14 cellular contexts compared by ENCODE assay signal in genomic region chr14:101006008-101006407, GRCh38.
DNase-seq lines count a peak whose midpoint lies in the region; ATAC-seq and TF ChIP-seq lines count a peak whose summit lies in the region.
"Had no signal": no experiment of that assay in that cellular context is flagged by ENCODE, and none has a peak within 500 bp of the region (broad histone marks: within the 10 kb centered on the region; RNA-seq: fewer than 3 reads in every experiment).

No MANE protein-coding gene starts in this region.

- H3K27me3 ChIP-seq in layer of hippocampus (ENCODE audit: control insufficient read depth, insufficient read depth, low read length) (no peaks in the 10 kb centered on the region), suprapubic skin (peaks cover 11% of the 10 kb centered on the region)
- no peaks in the 10 kb centered on the region for H3K27me3 ChIP-seq in CD4-positive, alpha-beta memory T cell (ENCODE audit: insufficient read depth, low read length)
- H3K27me3 ChIP-seq: colonic mucosa had no signal

- H3K9me3 ChIP-seq in suprapubic skin, result no peaks in the 10 kb centered on the region
- H3K9me3 ChIP-seq in CD4-positive, alpha-beta memory T cell (ENCODE audit: control insufficient read depth in 1 of 2, low read length in 2 of 2), result no peaks in the 10 kb centered on the region
- H3K9me3 ChIP-seq: colonic mucosa, psoas muscle had no signal

- H3K27me3 Mint-ChIP-seq in CD4-positive, alpha-beta memory T cell, result peaks cover 17 to 26% of the 10 kb centered on the region in 2 donors

- H3K27ac ChIP-seq in layer of hippocampus (ENCODE audit: low read depth, low read length) (peak overlapping the region; percentile 46), suprapubic skin (no peak overlapping the region)
- no peak overlapping the region for H3K27ac ChIP-seq in CD4-positive, alpha-beta memory T cell (ENCODE audit: low read depth, low read length)
- H3K27ac ChIP-seq: colonic mucosa, psoas muscle had no signal

- H3K4me3 Mint-ChIP-seq in CD4-positive, alpha-beta memory T cell, result no peak overlapping the region

- POLR2A ChIA-PET in CD4-positive, alpha-beta memory T cell (lab: Charles Lee; ENCODE audit: partially characterized antibody), result no interaction called here

- TF ChIP-seq POLR2A in NB4 (IDR thresholded peaks at IDR 0.05; ENCODE audit: extremely low read depth, insufficient read length) (no peak), suprapubic skin (IDR thresholded peaks at IDR 0.05) (no peak)

- DNase-seq in activated effector memory CD4-positive, alpha-beta T cell treated with anti-CD3 and anti-CD28 coated beads, Interleukin-2, amount 50 U/mL, for 16 hours, result peak; percentile 61
- DNase-seq in activated effector memory CD4-positive, alpha-beta T cell treated with Interleukin-2 at 50 U/mL for 16 hours, result no peak
- DNase-seq in NB4 (ENCODE audit: low read depth) (peak; percentile 36), suprapubic skin (ENCODE audit: low spot score in 2 of 2) (peak; percentile 40 to 49)
- no peak for DNase-seq in CD4-positive, alpha-beta memory T cell
- DNase-seq in activated CD4-positive, alpha-beta T cell treated with anti-CD3 and anti-CD28 coated beads, Interleukin-2, amount 50 U/mL, for 4 hours, result no peak
- DNase-seq: colonic mucosa, NCI-H1048, NCI-H2107, NCI-H748 treated with DMSO at 0.1 percent for 48 hours, RPMI8226 had no signal

- H3K27ac Mint-ChIP-seq in CD4-positive, alpha-beta memory T cell, result no peak overlapping the region

- 67% methylated on average over 9 of the region's 9 CpGs for WGBS in suprapubic skin

- CTCF ChIA-PET in CD4-positive, alpha-beta memory T cell (lab: Charles Lee; ENCODE audit: partially characterized antibody), result no interaction called here

- H3K36me3 Mint-ChIP-seq in CD4-positive, alpha-beta memory T cell, result no peaks in the 10 kb centered on the region

- ATAC-seq in GM21423 (IDR thresholded peaks at IDR 0.05; ENCODE audit: unreplicated experiment), result no peak
- ATAC-seq: psoas muscle had no signal

- H3K4me3 ChIP-seq in NB4 (ENCODE audit: low read depth, low read length) (no peak overlapping the region), suprapubic skin (no peak overlapping the region)
- H3K4me3 ChIP-seq in CD4-positive, alpha-beta memory T cell (ENCODE audit: low read length in 2 of 2), result no peak overlapping the region
- H3K4me3 ChIP-seq: colonic mucosa, psoas muscle had no signal

- intact Hi-C loops in CD4-positive, alpha-beta memory T cell (cut with micrococcal nuclease), result no loop called here

- peaks cover 0 to 4% (median 0%) of the 10 kb centered on the region in 8 donors for H3K9me3 Mint-ChIP-seq in CD4-positive, alpha-beta memory T cell

- TF ChIP-seq CTCF in NB4 (IDR thresholded peaks at IDR 0.05; ENCODE audit: low read depth, low read length) (no peak), suprapubic skin (IDR thresholded peaks at IDR 0.05) (no peak)

- no peak for TF ChIP-seq EP300 in suprapubic skin (IDR thresholded peaks at IDR 0.05)

- no peaks in the 10 kb centered on the region for H3K4me1 Mint-ChIP-seq in CD4-positive, alpha-beta memory T cell

- no peaks in the 10 kb centered on the region for H3K4me1 ChIP-seq in suprapubic skin
- no peaks in the 10 kb centered on the region for H3K4me1 ChIP-seq in CD4-positive, alpha-beta memory T cell (ENCODE audit: insufficient read depth, low read length)
- H3K4me1 ChIP-seq: colonic mucosa, psoas muscle had no signal

- no peaks in the 10 kb centered on the region for H3K36me3 ChIP-seq in suprapubic skin
- no peaks in the 10 kb centered on the region for H3K36me3 ChIP-seq in CD4-positive, alpha-beta memory T cell (ENCODE audit: insufficient read depth, low read length)
- H3K36me3 ChIP-seq: colonic mucosa had no signal

Comparison
In these comparisons a context has a peak if more than half of its experiments do, and no peak if none do; other contexts are left out.
1. DNase-seq: peak in activated effector memory CD4-positive, alpha-beta T cell treated with anti-CD3 and anti-CD28 coated beads, Interleukin-2, amount 50 U/mL, for 16 hours (single experiment), NB4 (single experiment) and suprapubic skin (2 of 2); none in activated effector memory CD4-positive, alpha-beta T cell treated with Interleukin-2 at 50 U/mL for 16 hours (single experiment), CD4-positive, alpha-beta memory T cell (0 of 5) and activated CD4-positive, alpha-beta T cell treated with anti-CD3 and anti-CD28 coated beads, Interleukin-2, amount 50 U/mL, for 4 hours (0 of 2).